ENCODE assay signal across 2 cellular contexts in the genomic region with DNA sequence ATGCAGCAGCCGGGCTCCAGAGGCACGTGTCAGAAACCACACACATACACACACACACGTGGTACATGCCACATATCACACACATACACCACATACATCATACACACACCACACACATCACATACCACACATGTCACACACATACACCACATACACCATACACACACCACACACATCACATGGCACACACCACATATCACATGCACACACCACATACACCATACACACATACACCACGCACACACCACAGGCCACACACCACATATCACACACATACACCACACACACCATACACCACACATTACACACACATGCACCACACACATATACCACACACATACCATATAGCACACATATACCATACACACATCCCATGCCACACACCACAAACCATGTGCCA.
TF ChIP-seq lines count a peak whose summit lies in the region.

No MANE protein-coding gene starts in this region.

TF ChIP-seq in GM12891, 5 proteins besides CTCF, POLR2A, EP300 and RAD21 (continued from another document):
- TF ChIP-seq POLR2AphosphoS5 (IDR thresholded peaks at IDR 0.05; ENCODE audit: low read depth, low read length) (no peak), POU2F2 (IDR thresholded peaks at IDR 0.05; ENCODE audit: low read depth, low read length) (no peak), TAF1 (IDR thresholded peaks at IDR 0.05; ENCODE audit: low read depth, low read length) (no peak), SPI1 (IDR thresholded peaks at IDR 0.05; ENCODE audit: low read depth, low read length) (no peak)

TF ChIP-seq in H1, 55 proteins besides CTCF, POLR2A, EP300 and RAD21 (continued from another document):
- TF ChIP-seq RFX5 (IDR thresholded peaks at IDR 0.05; ENCODE audit: borderline replicate concordance, low read depth, low read length) (no peak), EZH2 (IDR thresholded peaks at IDR 0.05; ENCODE audit: low read depth, low read length, severe bottlenecking) (no peak), SP2 (IDR thresholded peaks at IDR 0.05; ENCODE audit: low read length) (no peak), CHD2 (IDR thresholded peaks at IDR 0.05; ENCODE audit: low read length) (no peak), NRF1 (IDR thresholded peaks at IDR 0.05; ENCODE audit: low read depth, low read length) (no peak), SRF (IDR thresholded peaks at IDR 0.05; ENCODE audit: low read depth, low read length) (no peak), CHD1 (IDR thresholded peaks at IDR 0.05; ENCODE audit: low read depth, low read length) (no peak), KDM5A (IDR thresholded peaks at IDR 0.05; ENCODE audit: low read length) (no peak), SIN3A (conservative IDR thresholded peaks at IDR 0.05 in 1 of 2, IDR thresholded peaks at IDR 0.05 in 1 of 2; ENCODE audit: low read depth in 1 of 2, low read length in 2 of 2) (no peak), TEAD4 (IDR thresholded peaks at IDR 0.05; ENCODE audit: low read depth, low read length) (no peak)
- TF ChIP-seq, protein P1, sequence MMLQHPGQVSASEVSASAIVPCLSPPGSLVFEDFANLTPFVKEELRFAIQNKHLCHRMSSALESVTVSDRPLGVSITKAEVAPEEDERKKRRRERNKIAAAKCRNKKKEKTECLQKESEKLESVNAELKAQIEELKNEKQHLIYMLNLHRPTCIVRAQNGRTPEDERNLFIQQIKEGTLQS (IDR thresholded peaks at IDR 0.05; ENCODE audit: insufficient read depth, low read depth, low read length), result no peak
- TF ChIP-seq, protein P2, sequence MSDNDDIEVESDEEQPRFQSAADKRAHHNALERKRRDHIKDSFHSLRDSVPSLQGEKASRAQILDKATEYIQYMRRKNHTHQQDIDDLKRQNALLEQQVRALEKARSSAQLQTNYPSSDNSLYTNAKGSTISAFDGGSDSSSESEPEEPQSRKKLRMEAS (IDR thresholded peaks at IDR 0.05), result no peak
- TF ChIP-seq, protein P3, sequence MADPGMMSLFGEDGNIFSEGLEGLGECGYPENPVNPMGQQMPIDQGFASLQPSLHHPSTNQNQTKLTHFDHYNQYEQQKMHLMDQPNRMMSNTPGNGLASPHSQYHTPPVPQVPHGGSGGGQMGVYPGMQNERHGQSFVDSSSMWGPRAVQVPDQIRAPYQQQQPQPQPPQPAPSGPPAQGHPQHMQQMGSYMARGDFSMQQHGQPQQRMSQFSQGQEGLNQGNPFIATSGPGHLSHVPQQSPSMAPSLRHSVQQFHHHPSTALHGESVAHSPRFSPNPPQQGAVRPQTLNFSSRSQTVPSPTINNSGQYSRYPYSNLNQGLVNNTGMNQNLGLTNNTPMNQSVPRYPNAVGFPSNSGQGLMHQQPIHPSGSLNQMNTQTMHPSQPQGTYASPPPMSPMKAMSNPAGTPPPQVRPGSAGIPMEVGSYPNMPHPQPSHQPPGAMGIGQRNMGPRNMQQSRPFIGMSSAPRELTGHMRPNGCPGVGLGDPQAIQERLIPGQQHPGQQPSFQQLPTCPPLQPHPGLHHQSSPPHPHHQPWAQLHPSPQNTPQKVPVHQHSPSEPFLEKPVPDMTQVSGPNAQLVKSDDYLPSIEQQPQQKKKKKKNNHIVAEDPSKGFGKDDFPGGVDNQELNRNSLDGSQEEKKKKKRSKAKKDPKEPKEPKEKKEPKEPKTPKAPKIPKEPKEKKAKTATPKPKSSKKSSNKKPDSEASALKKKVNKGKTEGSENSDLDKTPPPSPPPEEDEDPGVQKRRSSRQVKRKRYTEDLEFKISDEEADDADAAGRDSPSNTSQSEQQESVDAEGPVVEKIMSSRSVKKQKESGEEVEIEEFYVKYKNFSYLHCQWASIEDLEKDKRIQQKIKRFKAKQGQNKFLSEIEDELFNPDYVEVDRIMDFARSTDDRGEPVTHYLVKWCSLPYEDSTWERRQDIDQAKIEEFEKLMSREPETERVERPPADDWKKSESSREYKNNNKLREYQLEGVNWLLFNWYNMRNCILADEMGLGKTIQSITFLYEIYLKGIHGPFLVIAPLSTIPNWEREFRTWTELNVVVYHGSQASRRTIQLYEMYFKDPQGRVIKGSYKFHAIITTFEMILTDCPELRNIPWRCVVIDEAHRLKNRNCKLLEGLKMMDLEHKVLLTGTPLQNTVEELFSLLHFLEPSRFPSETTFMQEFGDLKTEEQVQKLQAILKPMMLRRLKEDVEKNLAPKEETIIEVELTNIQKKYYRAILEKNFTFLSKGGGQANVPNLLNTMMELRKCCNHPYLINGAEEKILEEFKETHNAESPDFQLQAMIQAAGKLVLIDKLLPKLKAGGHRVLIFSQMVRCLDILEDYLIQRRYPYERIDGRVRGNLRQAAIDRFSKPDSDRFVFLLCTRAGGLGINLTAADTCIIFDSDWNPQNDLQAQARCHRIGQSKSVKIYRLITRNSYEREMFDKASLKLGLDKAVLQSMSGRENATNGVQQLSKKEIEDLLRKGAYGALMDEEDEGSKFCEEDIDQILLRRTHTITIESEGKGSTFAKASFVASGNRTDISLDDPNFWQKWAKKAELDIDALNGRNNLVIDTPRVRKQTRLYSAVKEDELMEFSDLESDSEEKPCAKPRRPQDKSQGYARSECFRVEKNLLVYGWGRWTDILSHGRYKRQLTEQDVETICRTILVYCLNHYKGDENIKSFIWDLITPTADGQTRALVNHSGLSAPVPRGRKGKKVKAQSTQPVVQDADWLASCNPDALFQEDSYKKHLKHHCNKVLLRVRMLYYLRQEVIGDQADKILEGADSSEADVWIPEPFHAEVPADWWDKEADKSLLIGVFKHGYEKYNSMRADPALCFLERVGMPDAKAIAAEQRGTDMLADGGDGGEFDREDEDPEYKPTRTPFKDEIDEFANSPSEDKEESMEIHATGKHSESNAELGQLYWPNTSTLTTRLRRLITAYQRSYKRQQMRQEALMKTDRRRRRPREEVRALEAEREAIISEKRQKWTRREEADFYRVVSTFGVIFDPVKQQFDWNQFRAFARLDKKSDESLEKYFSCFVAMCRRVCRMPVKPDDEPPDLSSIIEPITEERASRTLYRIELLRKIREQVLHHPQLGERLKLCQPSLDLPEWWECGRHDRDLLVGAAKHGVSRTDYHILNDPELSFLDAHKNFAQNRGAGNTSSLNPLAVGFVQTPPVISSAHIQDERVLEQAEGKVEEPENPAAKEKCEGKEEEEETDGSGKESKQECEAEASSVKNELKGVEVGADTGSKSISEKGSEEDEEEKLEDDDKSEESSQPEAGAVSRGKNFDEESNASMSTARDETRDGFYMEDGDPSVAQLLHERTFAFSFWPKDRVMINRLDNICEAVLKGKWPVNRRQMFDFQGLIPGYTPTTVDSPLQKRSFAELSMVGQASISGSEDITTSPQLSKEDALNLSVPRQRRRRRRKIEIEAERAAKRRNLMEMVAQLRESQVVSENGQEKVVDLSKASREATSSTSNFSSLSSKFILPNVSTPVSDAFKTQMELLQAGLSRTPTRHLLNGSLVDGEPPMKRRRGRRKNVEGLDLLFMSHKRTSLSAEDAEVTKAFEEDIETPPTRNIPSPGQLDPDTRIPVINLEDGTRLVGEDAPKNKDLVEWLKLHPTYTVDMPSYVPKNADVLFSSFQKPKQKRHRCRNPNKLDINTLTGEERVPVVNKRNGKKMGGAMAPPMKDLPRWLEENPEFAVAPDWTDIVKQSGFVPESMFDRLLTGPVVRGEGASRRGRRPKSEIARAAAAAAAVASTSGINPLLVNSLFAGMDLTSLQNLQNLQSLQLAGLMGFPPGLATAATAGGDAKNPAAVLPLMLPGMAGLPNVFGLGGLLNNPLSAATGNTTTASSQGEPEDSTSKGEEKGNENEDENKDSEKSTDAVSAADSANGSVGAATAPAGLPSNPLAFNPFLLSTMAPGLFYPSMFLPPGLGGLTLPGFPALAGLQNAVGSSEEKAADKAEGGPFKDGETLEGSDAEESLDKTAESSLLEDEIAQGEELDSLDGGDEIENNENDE (IDR thresholded peaks at IDR 0.05; ENCODE audit: insufficient replicate concordance, low read length), result no peak
